25 cellular contexts compared by ENCODE assay signal in genomic region chr2:208186465-208186864, GRCh38. TPM values are rescaled to one million over a fixed set of nuclear protein-coding genes. Genes with fewer than 3 reads are reported as not detected.
"Had no signal": no experiment of that assay in that cellular context is flagged by ENCODE, and none has a peak within 500 bp of the region (broad histone marks: within the 10 kb centered on the region; RNA-seq: fewer than 3 reads in every experiment).

No MANE protein-coding gene starts in this region.

- H3K9me3 Mint-ChIP-seq: memory B cell; natural killer cell treated with Interleukin-12 subunit alpha and Interleukin-12 subunit beta and Interleukin-15 and Interleukin-18, amount 100 ng/mL, for 72 hours had no signal

- ATAC-seq: esophagus mucosa; heart right ventricle; left cardiac atrium; lower lobe of right lung; natural killer cell treated with Interleukin-12 subunit alpha and Interleukin-12 subunit beta and Interleukin-15 and Interleukin-18, amount 100 ng/mL, for 72 hours had no signal

- H3K9me3 ChIP-seq: heart right ventricle, left ventricle myocardium inferior, lower lobe of right lung, right atrium auricular region, sigmoid colon, suprapubic skin, tibial artery, upper lobe of left lung, uterus had no signal

- H3K27me3 ChIP-seq: right atrium auricular region, suprapubic skin, upper lobe of left lung, uterus had no signal

- H3K27ac ChIP-seq: heart right ventricle, left ventricle myocardium inferior, lower lobe of right lung, right atrium auricular region, sigmoid colon, skin epidermis, suprapubic skin, tibial artery, upper lobe of left lung, uterus had no signal

- H3K4me3 Mint-ChIP-seq: memory B cell; natural killer cell treated with Interleukin-12 subunit alpha and Interleukin-12 subunit beta and Interleukin-15 and Interleukin-18, amount 100 ng/mL, for 72 hours had no signal

- H3K27ac Mint-ChIP-seq: memory B cell; natural killer cell treated with Interleukin-12 subunit alpha and Interleukin-12 subunit beta and Interleukin-15 and Interleukin-18, amount 100 ng/mL, for 72 hours had no signal

- H3K36me3 ChIP-seq: heart right ventricle, left ventricle myocardium inferior, lower lobe of right lung, right atrium auricular region, sigmoid colon, suprapubic skin, tibial artery, upper lobe of left lung, uterus had no signal

- H3K4me1 ChIP-seq: heart right ventricle, left ventricle myocardium inferior, lower lobe of right lung, right atrium auricular region, sigmoid colon, tibial artery, uterus had no signal

- H3K4me3 ChIP-seq: heart right ventricle, left ventricle myocardium inferior, lower lobe of right lung, right atrium auricular region, sigmoid colon, skin epidermis, suprapubic skin, tibial artery, upper lobe of left lung, uterus had no signal

- H3K36me3 Mint-ChIP-seq: memory B cell; natural killer cell treated with Interleukin-12 subunit alpha and Interleukin-12 subunit beta and Interleukin-15 and Interleukin-18, amount 100 ng/mL, for 72 hours had no signal

- DNase-seq: cortex of kidney; effector memory CD4-positive, alpha-beta T cell; heart right ventricle; kidney; left cardiac atrium; left ventricle myocardium inferior; lower lobe of right lung; midbrain; sigmoid colon; stimulated activated CD4-positive, alpha-beta T cell treated with anti-CD3 and anti-CD28 coated beads, Interleukin-2, amount 100 ng/mL, for 24 hours; stimulated activated CD4-positive, alpha-beta T cell treated with anti-CD3 and anti-CD28 coated beads, Interleukin-4, amount 100 ng/mL, for 4 hours; stimulated activated naive CD4-positive, alpha-beta T cell; tibial artery; upper lobe of left lung; uterus had no signal

RNA-seq across cellular contexts. Expression of gene C2orf80, which starts 3.4 kb away (rescaled TPM):
- total RNA-seq: esophagus mucosa; fibroblast of lung; glomerular endothelial cell; heart right ventricle; kidney; left cardiac atrium; left ventricle myocardium inferior; lower lobe of right lung; natural killer cell treated with Interleukin-12 subunit alpha and Interleukin-12 subunit beta and Interleukin-15 and Interleukin-18, amount 100 ng/mL, for 72 hours; osteocyte; right atrium auricular region; sigmoid colon; suprapubic skin; upper lobe of left lung; uterus had no signal
- polyA plus RNA-seq: fibroblast of lung, heart right ventricle, sigmoid colon had no signal

RNA-seq across cellular contexts. Expression of gene CRYGA, which starts 23.1 kb away (rescaled TPM):
- total RNA-seq: esophagus mucosa; fibroblast of lung; frontal cortex; glomerular endothelial cell; heart right ventricle; kidney; left cardiac atrium; left ventricle myocardium inferior; lower lobe of right lung; natural killer cell treated with Interleukin-12 subunit alpha and Interleukin-12 subunit beta and Interleukin-15 and Interleukin-18, amount 100 ng/mL, for 72 hours; osteocyte; right atrium auricular region; sigmoid colon; suprapubic skin; upper lobe of left lung; uterus had no signal
- polyA plus RNA-seq: fibroblast of lung, heart right ventricle, sigmoid colon had no signal

RNA-seq across cellular contexts. Expression of gene CRYGB, which starts 40.5 kb away (rescaled TPM):
- total RNA-seq: esophagus mucosa; fibroblast of lung; frontal cortex; glomerular endothelial cell; heart right ventricle; kidney; left cardiac atrium; left ventricle myocardium inferior; lower lobe of right lung; natural killer cell treated with Interleukin-12 subunit alpha and Interleukin-12 subunit beta and Interleukin-15 and Interleukin-18, amount 100 ng/mL, for 72 hours; osteocyte; right atrium auricular region; sigmoid colon; suprapubic skin; upper lobe of left lung; uterus had no signal
- polyA plus RNA-seq: fibroblast of lung, heart right ventricle, sigmoid colon had no signal

RNA-seq across cellular contexts. Expression of gene CRYGC, which starts 56.8 kb away (rescaled TPM):
- total RNA-seq: esophagus mucosa; fibroblast of lung; frontal cortex; glomerular endothelial cell; heart right ventricle; kidney; left cardiac atrium; left ventricle myocardium inferior; lower lobe of right lung; natural killer cell treated with Interleukin-12 subunit alpha and Interleukin-12 subunit beta and Interleukin-15 and Interleukin-18, amount 100 ng/mL, for 72 hours; osteocyte; right atrium auricular region; sigmoid colon; suprapubic skin; upper lobe of left lung; uterus had no signal
- polyA plus RNA-seq: fibroblast of lung, heart right ventricle, sigmoid colon had no signal
